18 cellular contexts compared by ENCODE assay signal in the genomic region with DNA sequence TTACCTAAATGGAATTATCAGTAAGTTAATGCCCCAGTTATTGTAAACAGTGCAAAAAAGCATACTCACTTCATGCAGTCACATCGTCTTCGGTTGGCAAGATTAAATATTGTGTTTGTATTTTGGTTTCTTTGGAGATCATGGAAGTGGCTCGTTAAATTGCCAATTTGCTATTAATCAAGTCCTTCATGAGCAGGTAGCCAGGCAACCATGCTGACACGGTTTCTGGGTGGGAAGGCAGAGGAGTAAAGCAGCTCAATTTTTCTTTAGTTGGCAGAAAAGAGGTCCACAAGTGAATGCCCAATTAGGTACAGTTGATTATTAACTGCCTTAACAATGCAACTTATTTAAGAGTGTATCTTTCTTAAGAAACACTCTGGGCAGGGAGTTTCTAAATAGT. TPM values are rescaled to one million over a fixed set of nuclear protein-coding genes. Genes with fewer than 3 reads are reported as not detected.
A peak's percentile ranks its signal among the peaks of the same experiment; 100 is the strongest.
DNase-seq lines count a peak whose midpoint lies in the region; ATAC-seq, FAIRE-seq and TF ChIP-seq lines count a peak whose summit lies in the region.
"Had no signal": no experiment of that assay in that cellular context is flagged by ENCODE, and none has a peak within 500 bp of the region (broad histone marks: within the 10 kb centered on the region; RNA-seq: fewer than 3 reads in every experiment).

No MANE protein-coding gene starts in this region.

- H2AFZ ChIP-seq in PC-9 (no peak overlapping the region), mammary epithelial cell (ENCODE audit: low read depth, low read length) (no peak overlapping the region)
- H2AFZ ChIP-seq: neural progenitor cell had no signal

- POLR2A ChIA-PET in PC-9 (lab: Charles Lee; ENCODE audit: unreplicated experiment), result no interaction called here

- peaks cover 37% of the 10 kb centered on the region for H3K36me3 Mint-ChIP-seq in natural killer cell
- peaks cover 35% of the 10 kb centered on the region for H3K36me3 Mint-ChIP-seq in natural killer cell treated with Interleukin-12 subunit alpha and Interleukin-12 subunit beta and Interleukin-15 and Interleukin-18, amount 100 ng/mL, for 72 hours
- H3K36me3 Mint-ChIP-seq in type B pancreatic cell, result peaks cover 56% of the 10 kb centered on the region

- in situ Hi-C loops in mammary epithelial cell (cut with MboI; ENCODE audit: low sequenced_read_pairs in 2 of 2), result no loop called here

- H3K36me3 ChIP-seq in PC-9 (ENCODE audit: low read depth) (peaks cover 17% of the 10 kb centered on the region), mammary epithelial cell (ENCODE audit: insufficient read depth, low read length) (peaks cover 65% of the 10 kb centered on the region)

- ATAC-seq in natural killer cell, result no peak
- ATAC-seq in natural killer cell treated with Interleukin-12 subunit alpha and Interleukin-12 subunit beta and Interleukin-15 and Interleukin-18, amount 100 ng/mL, for 72 hours, result no peak
- ATAC-seq: right lobe of liver had no signal

- H3K27ac ChIP-seq in PC-9 (no peak overlapping the region), mammary epithelial cell (ENCODE audit: insufficient read depth, low read depth, low read length) (no peak overlapping the region)
- H3K27ac ChIP-seq: neural progenitor cell, right lobe of liver had no signal

- TF ChIP-seq CTCF in natural killer cell (IDR thresholded peaks at IDR 0.05) (no peak), type B pancreatic cell (conservative IDR thresholded peaks at IDR 0.05) (no peak), PC-9 (conservative IDR thresholded peaks at IDR 0.05) (no peak), mammary epithelial cell (conservative IDR thresholded peaks at IDR 0.05 in 1 of 2, IDR thresholded peaks at IDR 0.05 in 1 of 2; ENCODE audit: extremely low read depth in 1 of 2, insufficient read depth in 1 of 2, low read depth in 1 of 2, low read length in 2 of 2) (no peak)

- H3F3A ChIP-seq in PC-9 (ENCODE audit: insufficient read depth, low read depth), result no peaks in the 10 kb centered on the region

- dilution Hi-C loops in mammary epithelial cell (cut with HindIII; ENCODE audit: low sequenced_read_pairs), result no loop called here

- H3K4me1 Mint-ChIP-seq in natural killer cell (peaks cover 7 to 28% of the 10 kb centered on the region in 2 donors), type B pancreatic cell (ENCODE audit: unreplicated experiment) (no peaks in the 10 kb centered on the region)
- H3K4me1 Mint-ChIP-seq in natural killer cell treated with Interleukin-12 subunit alpha and Interleukin-12 subunit beta and Interleukin-15 and Interleukin-18, amount 100 ng/mL, for 72 hours (ENCODE audit: low read depth in 2 of 2), result peaks cover 6 to 16% of the 10 kb centered on the region in 2 donors

- H3K4me2 ChIP-seq in PC-9, result no peak overlapping the region
- no peak overlapping the region for H3K4me2 ChIP-seq in mammary epithelial cell (ENCODE audit: insufficient read depth, low read depth, low read length)
- H3K4me2 ChIP-seq: neural progenitor cell had no signal

- H3K9ac ChIP-seq in mammary epithelial cell (ENCODE audit: insufficient read depth, low read length), result no peak overlapping the region
- H3K9ac ChIP-seq: neural progenitor cell had no signal

- CTCF ChIA-PET in PC-9 (lab: Charles Lee), result no interaction called here
- CTCF ChIA-PET in mammary epithelial cell (lab: Charles Lee; ENCODE audit: low non-redundant PET), result no interaction called here

- H3K9me3 Mint-ChIP-seq in natural killer cell, result no peaks in the 10 kb centered on the region
- no peaks in the 10 kb centered on the region for H3K9me3 Mint-ChIP-seq in natural killer cell treated with Interleukin-12 subunit alpha and Interleukin-12 subunit beta and Interleukin-15 and Interleukin-18, amount 100 ng/mL, for 72 hours
- H3K9me3 Mint-ChIP-seq in type B pancreatic cell, result no peaks in the 10 kb centered on the region
- H3K9me3 Mint-ChIP-seq: neural progenitor cell; T-helper 1 cell treated with Interleukin-12 subunit alpha and Interleukin-12 subunit beta and Interleukin-4 antibody, amounts not matched to agents 30 μg/mL and 1 μg/mL, for 36 hours had no signal

- intact Hi-C loops in natural killer cell (cut with micrococcal nuclease) (no loop called here), PC-9 (cut with micrococcal nuclease; ENCODE audit: unreplicated experiment) (no loop called here), mammary epithelial cell (cut with micrococcal nuclease) (no loop called here)

- H3K9me2 ChIP-seq in PC-9 (ENCODE audit: insufficient read depth), result no peaks in the 10 kb centered on the region

- H3K79me2 ChIP-seq in PC-9 (ENCODE audit: low read depth) (no peaks in the 10 kb centered on the region), mammary epithelial cell (ENCODE audit: insufficient read depth, low read length) (peaks cover 31% of the 10 kb centered on the region)

- DNase-seq in natural killer cell, result no peak
- no peak for DNase-seq in natural killer cell treated with Interleukin-12 subunit alpha and Interleukin-12 subunit beta and Interleukin-15 and Interleukin-18, amount 100 ng/mL, for 72 hours (ENCODE audit: low spot score)
- peak; percentile 64 for DNase-seq in NCI-H748 (lab: John Stamatoyannopoulos, UW; ENCODE audit: unreplicated experiment)
- no peak for DNase-seq in type B pancreatic cell (ENCODE audit: extremely low spot score, unreplicated experiment)
- DNase-seq in A172 (ENCODE audit: low spot score), result no peak
- no peak for DNase-seq in PC-9
- DNase-seq in mammary epithelial cell, result no peak
- DNase-seq: activated CD4-positive, CD25-positive, alpha-beta regulatory T cell; dermis blood vessel endothelial cell; erythroblast; H7; NCI-H1930; right lobe of liver had no signal

- H3K4me3 ChIP-seq in PC-9, result no peak overlapping the region
- H3K4me3 ChIP-seq in mammary epithelial cell (replicated peaks in 1 of 3; ENCODE audit: insufficient read depth in 1 of 3, low read depth in 2 of 3, low read length in 3 of 3), result no peak overlapping the region
- H3K4me3 ChIP-seq: neural progenitor cell, right lobe of liver had no signal

- H3K27me3 Mint-ChIP-seq in natural killer cell (ENCODE audit: low read depth in 2 of 2), result no peaks in the 10 kb centered on the region
- H3K27me3 Mint-ChIP-seq in natural killer cell treated with Interleukin-12 subunit alpha and Interleukin-12 subunit beta and Interleukin-15 and Interleukin-18, amount 100 ng/mL, for 72 hours, result no peaks in the 10 kb centered on the region
- H3K27me3 Mint-ChIP-seq in type B pancreatic cell, result no peaks in the 10 kb centered on the region

- peak; percentile 99 for FAIRE-seq in islet of Langerhans (lab: Jason Lieb, UNC)
- FAIRE-seq: GM18507, HTR-8/SVneo had no signal

- H3K27ac Mint-ChIP-seq in natural killer cell, result peak overlapping the region; percentile 52 to 63
- peak overlapping the region in 1 of 2 donors; percentile 20 for H3K27ac Mint-ChIP-seq in natural killer cell treated with Interleukin-12 subunit alpha and Interleukin-12 subunit beta and Interleukin-15 and Interleukin-18, amount 100 ng/mL, for 72 hours
- peak overlapping the region; percentile 3 for H3K27ac Mint-ChIP-seq in type B pancreatic cell
- H3K27ac Mint-ChIP-seq: neural progenitor cell; T-helper 1 cell treated with Interleukin-12 subunit alpha and Interleukin-12 subunit beta and Interleukin-4 antibody, amounts not matched to agents 30 μg/mL and 1 μg/mL, for 36 hours had no signal

- no peak overlapping the region for H3K4me3 Mint-ChIP-seq in natural killer cell
- H3K4me3 Mint-ChIP-seq in natural killer cell treated with Interleukin-12 subunit alpha and Interleukin-12 subunit beta and Interleukin-15 and Interleukin-18, amount 100 ng/mL, for 72 hours, result no peak overlapping the region
- H3K4me3 Mint-ChIP-seq in type B pancreatic cell, result peak overlapping the region; percentile 16
- H3K4me3 Mint-ChIP-seq: neural progenitor cell; T-helper 1 cell treated with Interleukin-12 subunit alpha and Interleukin-12 subunit beta and Interleukin-4 antibody, amounts not matched to agents 30 μg/mL and 1 μg/mL, for 36 hours had no signal

- H3K27me3 ChIP-seq in PC-9 (ENCODE audit: insufficient read depth, low read depth) (no peaks in the 10 kb centered on the region), mammary epithelial cell (ENCODE audit: insufficient read depth, low read length) (no peaks in the 10 kb centered on the region)
- H3K27me3 ChIP-seq: neural progenitor cell, right lobe of liver had no signal

- H4K20me1 ChIP-seq in PC-9 (ENCODE audit: insufficient read depth), result 0 out of 2 replicates have a peak, but pooled peaks cover 2% of the 10 kb centered on the region
- H4K20me1 ChIP-seq in mammary epithelial cell (ENCODE audit: insufficient read depth, low read length), result no peaks in the 10 kb centered on the region

- WGBS in mammary epithelial cell (ENCODE audit: low coverage, missing lambda C conversion rate), result 55% methylated on average over 4 of the region's 4 CpGs

- BruUV-seq in PC-9 (replicated peaks; lab: Mats Ljungman, UMichigan), result no TSS peak
- BruUV-seq in mammary epithelial cell (replicated peaks; lab: Mats Ljungman, UMichigan), result no TSS peak

- no peaks in the 10 kb centered on the region for H3K9me3 ChIP-seq in PC-9 (ENCODE audit: insufficient read depth, low read depth)
- no peaks in the 10 kb centered on the region for H3K9me3 ChIP-seq in mammary epithelial cell (replicated peaks; ENCODE audit: insufficient read depth, low read length)
- H3K9me3 ChIP-seq: right lobe of liver had no signal

- H3K4me1 ChIP-seq in PC-9 (replicated peaks; ENCODE audit: insufficient read depth) (no peaks in the 10 kb centered on the region), mammary epithelial cell (ENCODE audit: insufficient read depth, low read length) (no peaks in the 10 kb centered on the region)
- H3K4me1 ChIP-seq: right lobe of liver had no signal

RNA-seq across cellular contexts. Expression of gene PPP4R3A, which starts 43.9 kb away (rescaled TPM):
- total RNA-seq in natural killer cell, result 100 to 1,000 TPM; 168 to 216 (median 180) TPM
- total RNA-seq in natural killer cell treated with Interleukin-12 subunit alpha and Interleukin-12 subunit beta and Interleukin-15 and Interleukin-18, amount 100 ng/mL, for 72 hours, result 100 to 1,000 TPM; 136 to 138 TPM
- 111 and 130 TPM in 2 replicates for total RNA-seq in type B pancreatic cell (ENCODE audit: low replicate concordance)
- 39.6 and 48.7 TPM in 2 replicates for total RNA-seq in A172 (2014; rRNA removed; shearing (Covaris generic))
- total RNA-seq in PC-9 (2021), result 14.8 and 15.5 TPM in 2 replicates
- total RNA-seq in mammary epithelial cell, result 10 to 100 TPM; 47.7 to 84.1 TPM
- polyA plus RNA-seq in mammary epithelial cell, result 37.1 TPM
- 30.8 TPM for polyA minus RNA-seq in mammary epithelial cell

RNA-seq across cellular contexts. Expression of gene CCDC88C, which starts 48.6 kb away (rescaled TPM):
- total RNA-seq in natural killer cell, result 100 to 1,000 TPM; 432 to 516 (median 438) TPM
- 100 to 1,000 TPM; 103 to 175 TPM for total RNA-seq in natural killer cell treated with Interleukin-12 subunit alpha and Interleukin-12 subunit beta and Interleukin-15 and Interleukin-18, amount 100 ng/mL, for 72 hours
- 24.4 and 39.3 TPM in 2 replicates for total RNA-seq in type B pancreatic cell (ENCODE audit: low replicate concordance)
- 2.5 and 4.7 TPM in 2 replicates for total RNA-seq in A172 (2014; rRNA removed; shearing (Covaris generic))
- 7.4 and 10.4 TPM in 2 replicates for total RNA-seq in PC-9 (2021)
- total RNA-seq in mammary epithelial cell, result 1 to 10 TPM; 2.0 to 4.7 TPM
- polyA plus RNA-seq in mammary epithelial cell, result 1.4 TPM
- polyA minus RNA-seq in mammary epithelial cell, result 0.47 TPM
